Comparison of ENCODE assay signal across 8 cellular contexts in genomic region chr14:75141967-75142366, GRCh38. TPM values are rescaled to one million over a fixed set of nuclear protein-coding genes. Genes with fewer than 3 reads are reported as not detected.
DNase-seq lines count a peak whose midpoint lies in the region; ATAC-seq and TF ChIP-seq lines count a peak whose summit lies in the region.

No MANE protein-coding gene starts in this region.

- DNase-seq in AG04449 (ENCODE audit: low read depth, low spot score) (no peak), GM06990 (ENCODE audit: extremely low read depth, insufficient read length) (no peak), SK-N-MC (ENCODE audit: low read depth, low spot score) (no peak), glomerular visceral epithelial cell (ENCODE audit: extremely low spot score) (peak; percentile 19), NCI-H526 treated with DMSO at 0.1 percent for 48 hours (lab: John Stamatoyannopoulos, UW) (no peak)

- peaks cover 42% of the 10 kb centered on the region for H3K4me1 Mint-ChIP-seq in activated T-helper 17 cell treated with anti-CD3 and anti-CD28 coated beads, Interleukin-2, amount 50 U/mL, for 72 hours

- no peak overlapping the region for H3K4me3 Mint-ChIP-seq in activated T-helper 17 cell treated with anti-CD3 and anti-CD28 coated beads, Interleukin-2, amount 50 U/mL, for 72 hours

- H3K27me3 Mint-ChIP-seq in activated T-helper 17 cell treated with anti-CD3 and anti-CD28 coated beads, Interleukin-2, amount 50 U/mL, for 72 hours, result no peaks in the 10 kb centered on the region

- no peak overlapping the region for H3K27ac Mint-ChIP-seq in activated T-helper 17 cell treated with anti-CD3 and anti-CD28 coated beads, Interleukin-2, amount 50 U/mL, for 72 hours

- CTCF ChIA-PET in AG04449 (lab: Yijun Ruan, JAX), result interaction anchor here (0.7 to 12.9 kb wide), 5 partner anchors 12 to 161 kb away, joined by 3 to 383 read pairs (median 4); no protein-coding TSS in a partner anchor

- H3K9me3 Mint-ChIP-seq in activated T-helper 17 cell treated with anti-CD3 and anti-CD28 coated beads, Interleukin-2, amount 50 U/mL, for 72 hours, result no peaks in the 10 kb centered on the region

- no peak overlapping the region for H3K4me3 ChIP-seq in AG04449 (ENCODE audit: low read depth, low read length)
- H3K4me3 ChIP-seq in GM06990 (replicated peaks; ENCODE audit: low read depth, low read length), result no peak overlapping the region
- H3K4me3 ChIP-seq in SK-N-MC, result no peak overlapping the region

- POLR2A ChIA-PET in AG04449 (lab: Yijun Ruan, JAX), result no interaction called here

- H3K36me3 Mint-ChIP-seq in activated T-helper 17 cell treated with anti-CD3 and anti-CD28 coated beads, Interleukin-2, amount 50 U/mL, for 72 hours (ENCODE audit: low read depth), result peaks cover 50% of the 10 kb centered on the region

- H3K36me3 ChIP-seq in GM06990 (ENCODE audit: control insufficient read depth, insufficient read depth, low read length), result peaks cover 2% of the 10 kb centered on the region; the same call in 1 of the 2 replicates
- H3K36me3 ChIP-seq in SK-N-MC (ENCODE audit: insufficient read depth, low read length), result peaks cover 27% of the 10 kb centered on the region

- TF ChIP-seq CTCF in AG04449 (IDR thresholded peaks at IDR 0.05; ENCODE audit: insufficient read depth, low read length, missing control alignments), result peak; percentile 28
- TF ChIP-seq CTCF in GM06990 (IDR thresholded peaks at IDR 0.05; ENCODE audit: insufficient read depth, low read length, poor library complexity, severe bottlenecking), result peak; percentile 33

- H3K27ac ChIP-seq in SK-N-MC, result peak overlapping the region; percentile 55

- H3K9ac ChIP-seq in SK-N-MC (ENCODE audit: insufficient read length), result no peak overlapping the region

- no peak for ATAC-seq in HG02938 (IDR thresholded peaks at IDR 0.05; ENCODE audit: unreplicated experiment)
- no peak for ATAC-seq in HG03432 (IDR thresholded peaks at IDR 0.05; ENCODE audit: unreplicated experiment)
- no peak for ATAC-seq in activated T-helper 17 cell treated with anti-CD3 and anti-CD28 coated beads, Interleukin-2, amount 50 U/mL, for 72 hours (replicated peaks)

- no peaks in the 10 kb centered on the region for H3K27me3 ChIP-seq in GM06990 (replicated peaks; ENCODE audit: control insufficient read depth, insufficient read depth, low read length)

- H3K9me3 ChIP-seq in SK-N-MC (ENCODE audit: low read depth, low read length), result no peaks in the 10 kb centered on the region

RNA-seq across cellular contexts. Expression of gene NEK9, which starts 15.1 kb away (rescaled TPM):
- total RNA-seq in activated T-helper 17 cell treated with anti-CD3 and anti-CD28 coated beads, Interleukin-2, amount 50 U/mL, for 72 hours, result 10 to 100 TPM; 49.4 to 52.4 TPM

RNA-seq across cellular contexts. Expression of gene TMED10, which starts 34.4 kb away (rescaled TPM):
- 100 to 1,000 TPM; 142 to 179 TPM for total RNA-seq in activated T-helper 17 cell treated with anti-CD3 and anti-CD28 coated beads, Interleukin-2, amount 50 U/mL, for 72 hours
